In genomic region chr11:92870241-92870826, GRCh38 we compare ENCODE assay signal across 15 cellular contexts.
"Had no signal": no experiment of that assay in that cellular context is flagged by ENCODE, and none has a peak within 500 bp of the region (broad histone marks: within the 10 kb centered on the region; RNA-seq: fewer than 3 reads in every experiment).

No MANE protein-coding gene starts in this region.

- H3K4me1 ChIP-seq: upper lobe of left lung had no signal

- DNase-seq: activated CD4-positive, alpha-beta memory T cell treated with anti-CD3 and anti-CD28 coated beads, Interleukin-2, amount 10 ng/mL, durations not matched to agents 7 days and 5 days; activated CD4-positive, alpha-beta T cell treated with anti-CD3 and anti-CD28 coated beads for 48 hours; activated CD4-positive, CD25-positive, alpha-beta regulatory T cell; activated CD8-positive, alpha-beta memory T cell treated with anti-CD3 and anti-CD28 coated beads, Interleukin-2, amount 10 ng/mL, durations not matched to agents 7 days and 5 days; activated naive CD4-positive, alpha-beta T cell treated with Interleukin-2 at 50 U/mL for 16 hours; activated naive CD8-positive, alpha-beta T cell treated with anti-CD3 and anti-CD28 coated beads, Interleukin-2, amount 10 ng/mL, durations not matched to agents 7 days and 5 days; amygdala; effector CD4-positive, alpha-beta T cell; midbrain; retina; stimulated activated CD4-positive, alpha-beta T cell treated with anti-CD3 and anti-CD28 coated beads, Interleukin-2, amount 100 ng/mL, for 24 hours; stimulated activated naive CD8-positive, alpha-beta T cell treated with anti-CD3 and anti-CD28 coated beads, Interleukin-15, amount 100 ng/mL, for 72 hours; T1000; upper lobe of left lung had no signal

- H3K27me3 ChIP-seq: esophagus muscularis mucosa, upper lobe of left lung had no signal

- H3K36me3 ChIP-seq: esophagus muscularis mucosa, upper lobe of left lung had no signal

- H3K27ac ChIP-seq: esophagus muscularis mucosa, upper lobe of left lung had no signal

- ATAC-seq: activated CD8-positive, alpha-beta memory T cell treated with anti-CD3 and anti-CD28 coated beads, Interleukin-2, amount 10 ng/mL, durations not matched to agents 7 days and 5 days; stimulated activated naive CD8-positive, alpha-beta T cell treated with anti-CD3 and anti-CD28 coated beads, Interleukin-15, amount 100 ng/mL, for 72 hours had no signal

- H3K9me3 ChIP-seq: esophagus muscularis mucosa, upper lobe of left lung had no signal

- H3K4me3 ChIP-seq: esophagus muscularis mucosa, upper lobe of left lung had no signal
